In genomic region chr3:129658156-129658843, GRCh38 we compare ENCODE assay signal across 13 cellular contexts. TPM values are rescaled to one million over a fixed set of nuclear protein-coding genes. Genes with fewer than 3 reads are reported as not detected.
DNase-seq lines count a peak whose midpoint lies in the region; ATAC-seq and TF ChIP-seq lines count a peak whose summit lies in the region.
"Had no signal": no experiment of that assay in that cellular context is flagged by ENCODE, and none has a peak within 500 bp of the region (broad histone marks: within the 10 kb centered on the region; RNA-seq: fewer than 3 reads in every experiment).

No MANE protein-coding gene starts in this region.

- H3K9me3 ChIP-seq in heart left ventricle (no peaks in the 10 kb centered on the region), adrenal gland (replicated peaks in 1 of 3) (no peaks in the 10 kb centered on the region), thyroid gland (no peaks in the 10 kb centered on the region)

- ATAC-seq in heart left ventricle (no peak), HG02981 (IDR thresholded peaks at IDR 0.05; ENCODE audit: unreplicated experiment) (no peak)

- DNase-seq in heart left ventricle: no peak
- DNase-seq in cardiac septum (ENCODE audit: low spot score): no peak
- no peak for DNase-seq in adrenal gland
- peak; percentile 66 to 90 for DNase-seq in lung microvascular endothelial cell (ENCODE audit: low read depth in 2 of 2)
- DNase-seq in thyroid gland: no peak
- DNase-seq in cortex of kidney (lab: John Stamatoyannopoulos, UW): no peak
- no peak for DNase-seq in activated naive CD8-positive, alpha-beta T cell treated with anti-CD3 and anti-CD28 coated beads for 36 hours
- DNase-seq: activated CD4-positive, alpha-beta T cell treated with anti-CD3 and anti-CD28 coated beads, Interleukin-2, amount 50 U/mL, for 1 hour; DMS79 treated with DMSO at 0.1 percent for 48 hours; NCI-H524 treated with DMSO at 0.1 percent for 48 hours; stimulated activated naive CD4-positive, alpha-beta T cell treated with Interleukin-2 at 50 U/mL for 16 hours had no signal

- peaks cover 1% of the 10 kb centered on the region for H3K36me3 Mint-ChIP-seq in activated naive CD8-positive, alpha-beta T cell treated with anti-CD3 and anti-CD28 coated beads for 36 hours
- H3K36me3 Mint-ChIP-seq: activated naive CD4-positive, alpha-beta T cell treated with anti-CD3 and anti-CD28 coated beads, Interleukin-2, amount 50 U/mL, for 72 hours had no signal

- H3K27ac Mint-ChIP-seq in activated naive CD8-positive, alpha-beta T cell treated with anti-CD3 and anti-CD28 coated beads for 36 hours: no peak overlapping the region

- peaks cover 10 to 58% (median 32%) of the 10 kb centered on the region in 12 donors for H3K4me1 ChIP-seq in heart left ventricle
- H3K4me1 ChIP-seq in adrenal gland (replicated peaks in 1 of 2): peaks cover 17 to 42% of the 10 kb centered on the region in 2 donors
- H3K4me1 ChIP-seq in thyroid gland: peaks cover 7 to 20% of the 10 kb centered on the region in 2 donors

- H3K36me3 ChIP-seq in heart left ventricle (peaks cover 0 to 16% (median 11%) of the 10 kb centered on the region in 9 donors), adrenal gland (replicated peaks in 1 of 2) (peaks cover 0 to 6% of the 10 kb centered on the region in 2 donors), thyroid gland (no peaks in the 10 kb centered on the region)

- no peak for TF ChIP-seq CTCF in heart left ventricle (IDR thresholded peaks at IDR 0.05)
- no peak for TF ChIP-seq CTCF in adrenal gland (IDR thresholded peaks at IDR 0.05)
- no peak for TF ChIP-seq CTCF in thyroid gland (IDR thresholded peaks at IDR 0.05)

- intact Hi-C loops in heart left ventricle (cut with DNase I): no loop called here
- intact Hi-C loops in cardiac septum (cut with DNase I): loop anchor here (5.0 kb wide), 1 partner anchor 64 kb away; no protein-coding TSS in a partner anchor
- intact Hi-C loops in adrenal gland (cut with DNase I): no loop called here
- intact Hi-C loops in thyroid gland (cut with DNase I): no loop called here

- peaks cover 13% of the 10 kb centered on the region for H3K4me1 Mint-ChIP-seq in activated naive CD8-positive, alpha-beta T cell treated with anti-CD3 and anti-CD28 coated beads for 36 hours

- H3K27ac ChIP-seq in heart left ventricle (peak overlapping the region in 9 of 12 donors; percentile 11 to 67 (median 41)), adrenal gland (peak overlapping the region in 3 of 5 donors; percentile 0 to 67 (median 58)), thyroid gland (peak overlapping the region; percentile 11 to 34 (median 15))

- H3K27me3 ChIP-seq in heart left ventricle (no peaks in the 10 kb centered on the region), adrenal gland (no peaks in the 10 kb centered on the region), thyroid gland (no peaks in the 10 kb centered on the region)

- no peak overlapping the region for H3K4me3 Mint-ChIP-seq in activated naive CD8-positive, alpha-beta T cell treated with anti-CD3 and anti-CD28 coated beads for 36 hours

- 40 to 61% (median 48%) methylated on average over 3 of the region's 3 CpGs for WGBS in heart left ventricle, 4 donors
- 54 to 74% (median 60%) methylated on average over 3 of the region's 3 CpGs for WGBS in adrenal gland, 4 donors
- 82% methylated on average over 3 of the region's 3 CpGs for WGBS in thyroid gland, 2 donors

- TF ChIP-seq POLR2A in heart left ventricle (IDR thresholded peaks at IDR 0.05): no peak
- no peak for TF ChIP-seq POLR2A in adrenal gland (IDR thresholded peaks at IDR 0.05)
- no peak for TF ChIP-seq POLR2A in thyroid gland (IDR thresholded peaks at IDR 0.05)

- H3K9me3 Mint-ChIP-seq in activated naive CD8-positive, alpha-beta T cell treated with anti-CD3 and anti-CD28 coated beads for 36 hours: no peaks in the 10 kb centered on the region
- H3K9me3 Mint-ChIP-seq: activated naive CD4-positive, alpha-beta T cell treated with anti-CD3 and anti-CD28 coated beads, Interleukin-2, amount 50 U/mL, for 72 hours had no signal

- no peaks in the 10 kb centered on the region for H3K27me3 Mint-ChIP-seq in activated naive CD8-positive, alpha-beta T cell treated with anti-CD3 and anti-CD28 coated beads for 36 hours

- H3K4me3 ChIP-seq in heart left ventricle (no peak overlapping the region), adrenal gland (no peak overlapping the region), thyroid gland (replicated peaks in 1 of 3) (no peak overlapping the region)

RNA-seq across cellular contexts. Expression of gene PLXND1, which starts 51.8 kb away (rescaled TPM):
- 100 to 1,000 TPM in 2 of 9 donors, 10 to 100 TPM in 7; 40.8 to 218 (median 64.9) TPM for total RNA-seq in heart left ventricle
- 10 to 100 TPM; 66.4 to 67.3 TPM for polyA plus RNA-seq in heart left ventricle
- 54.8 TPM for total RNA-seq in cardiac septum
- 100 to 1,000 TPM; 101 to 191 (median 149) TPM for total RNA-seq in adrenal gland
- polyA plus RNA-seq in adrenal gland: 100 to 1,000 TPM in 2 of 3 donors, 10 to 100 TPM in 1; 41.2 to 370 (median 130) TPM
- 131 and 262 TPM in 2 replicates for total RNA-seq in lung microvascular endothelial cell
- 10 to 100 TPM; 50.7 to 69.8 (median 60.8) TPM for total RNA-seq in thyroid gland
- 1 to 10 TPM; 1.5 to 1.6 TPM for total RNA-seq in activated naive CD8-positive, alpha-beta T cell treated with anti-CD3 and anti-CD28 coated beads for 36 hours

Comparison
In these comparisons a context has a peak if more than half of its experiments do, and no peak if none do; other contexts are left out.
1. DNase-seq: peak in lung microvascular endothelial cell (2 of 2); none in heart left ventricle (0 of 5), cardiac septum (single experiment), adrenal gland (0 of 7), thyroid gland (0 of 2), cortex of kidney (single experiment) and activated naive CD8-positive, alpha-beta T cell treated with anti-CD3 and anti-CD28 coated beads for 36 hours (single experiment).
2. RNA of gene PLXND1, which starts 51.8 kb away (total RNA-seq): 101 to 191 TPM in adrenal gland, 131 to 262 TPM in lung microvascular endothelial cell, 50.7 to 69.8 TPM in thyroid gland, 40.8 to 218 TPM in heart left ventricle and 54.8 TPM in cardiac septum (single experiment); 1.5 to 1.6 TPM in activated naive CD8-positive, alpha-beta T cell treated with anti-CD3 and anti-CD28 coated beads for 36 hours; every median in the first group is over 10 times any median in the second.
3. Peak in every context shown above with its lines, with median percentiles within 50 percentile points of each other: H3K27ac ChIP-seq.